ENCODE assay signal across 21 cellular contexts in genomic region chr7:150570712-150571465, GRCh38. TPM values are rescaled to one million over a fixed set of nuclear protein-coding genes. Genes with fewer than 3 reads are reported as not detected.
DNase-seq lines count a peak whose midpoint lies in the region; ATAC-seq, FAIRE-seq and TF ChIP-seq lines count a peak whose summit lies in the region.
"Had no signal": no experiment of that assay in that cellular context is flagged by ENCODE, and none has a peak within 500 bp of the region (broad histone marks: within the 10 kb centered on the region; RNA-seq: fewer than 3 reads in every experiment).

No MANE protein-coding gene starts in this region.

- no peak overlapping the region for H3K4me2 ChIP-seq in neural progenitor cell

- H3K9me3 ChIP-seq in T-helper 17 cell (ENCODE audit: control insufficient read depth, low read length, poor library complexity, severe bottlenecking) = peaks cover 35% of the 10 kb centered on the region
- no peaks in the 10 kb centered on the region for H3K9me3 ChIP-seq in neutrophil
- H3K9me3 ChIP-seq in neural progenitor cell (ENCODE audit: low read depth) = no peaks in the 10 kb centered on the region
- H3K9me3 ChIP-seq: SJCRH30 had no signal

- H4K20me1 ChIP-seq in neural progenitor cell (ENCODE audit: low read depth) = no peaks in the 10 kb centered on the region

- no peaks in the 10 kb centered on the region for H3K36me3 ChIP-seq in bronchial epithelial cell (ENCODE audit: control insufficient read depth, insufficient read depth, low read length)
- peaks cover 34% of the 10 kb centered on the region for H3K36me3 ChIP-seq in neutrophil
- no peaks in the 10 kb centered on the region for H3K36me3 ChIP-seq in neural progenitor cell
- H3K36me3 ChIP-seq: cardiac muscle cell, SJCRH30 had no signal

- no peak for DNase-seq in activated T-cell treated with anti-CD3 and anti-CD28 coated beads, Interleukin-2, amount 50 U/mL, for 24 hours
- no peak for DNase-seq in activated T-cell treated with anti-CD3 and anti-CD28 coated beads, Interleukin-2, amount 50 U/mL, for 1 hour
- DNase-seq in T-helper 17 cell (no peak), bronchial epithelial cell (ENCODE audit: low read depth) (no peak), Ammon's horn (ENCODE audit: low spot score) (no peak), DMS79 treated with DMSO at 0.1 percent for 48 hours (lab: John Stamatoyannopoulos, UW) (no peak), neural progenitor cell (ENCODE audit: low spot score) (no peak)
- DNase-seq: COR-L47; effector CD8-positive, alpha-beta T cell; H7; KG1; mesenchymal stem cell; NCI-H69; nephron progenitor cell; SJCRH30; stomach had no signal

- peaks cover 79% of the 10 kb centered on the region for H3K36me3 Mint-ChIP-seq in activated T-cell treated with anti-CD3 and anti-CD28 coated beads, Interleukin-2, amount 50 U/mL, for 24 hours (ENCODE audit: low read depth)
- H3K36me3 Mint-ChIP-seq in T-helper 17 cell (ENCODE audit: low read depth) (peaks cover 19% of the 10 kb centered on the region), neural progenitor cell (no peaks in the 10 kb centered on the region)

- H3K27ac ChIP-seq in neutrophil (peak overlapping the region; percentile 86), neural progenitor cell (no peak overlapping the region)
- H3K27ac ChIP-seq: cardiac muscle cell, SJCRH30 had no signal

- H3K79me2 ChIP-seq in neural progenitor cell (ENCODE audit: low read depth) = no peaks in the 10 kb centered on the region

- H3K9ac ChIP-seq in neural progenitor cell = no peak overlapping the region

- H3K4me1 ChIP-seq in neutrophil (ENCODE audit: control insufficient read depth in 1 of 2, insufficient read depth in 1 of 2, low read depth in 1 of 2, low read length in 1 of 2) (peaks cover 51% of the 10 kb centered on the region in 2 experiments), neural progenitor cell (no peaks in the 10 kb centered on the region)
- H3K4me1 ChIP-seq: SJCRH30, stomach had no signal

- peak overlapping the region; percentile 94 for H3K27ac Mint-ChIP-seq in activated T-cell treated with anti-CD3 and anti-CD28 coated beads, Interleukin-2, amount 50 U/mL, for 24 hours
- no peak overlapping the region for H3K27ac Mint-ChIP-seq in T-helper 17 cell
- no peak overlapping the region for H3K27ac Mint-ChIP-seq in neural progenitor cell
- H3K27ac Mint-ChIP-seq: nephron progenitor cell had no signal

- no peaks in the 10 kb centered on the region for H3K27me3 Mint-ChIP-seq in activated T-cell treated with anti-CD3 and anti-CD28 coated beads, Interleukin-2, amount 50 U/mL, for 24 hours
- no peaks in the 10 kb centered on the region for H3K27me3 Mint-ChIP-seq in T-helper 17 cell
- no peaks in the 10 kb centered on the region for H3K27me3 Mint-ChIP-seq in neural progenitor cell (ENCODE audit: insufficient read depth, low read depth)

- peaks cover 49% of the 10 kb centered on the region for H3K4me1 Mint-ChIP-seq in activated T-cell treated with anti-CD3 and anti-CD28 coated beads, Interleukin-2, amount 50 U/mL, for 24 hours (ENCODE audit: low read depth)
- H3K4me1 Mint-ChIP-seq in T-helper 17 cell (peaks cover 14% of the 10 kb centered on the region), neural progenitor cell (no peaks in the 10 kb centered on the region)

- no peak overlapping the region for H2AFZ ChIP-seq in neural progenitor cell (replicated peaks)

- no peak overlapping the region for H3K4me3 ChIP-seq in bronchial epithelial cell (ENCODE audit: low read depth, low read length)
- peak overlapping the region; percentile 68 to 74 for H3K4me3 ChIP-seq in neutrophil (ENCODE audit: low read depth in 1 of 2, low read length in 1 of 2)
- H3K4me3 ChIP-seq in neural progenitor cell = no peak overlapping the region
- H3K4me3 ChIP-seq: cardiac muscle cell, SJCRH30 had no signal

- no peaks in the 10 kb centered on the region for H3F3A ChIP-seq in neural progenitor cell (ENCODE audit: low read depth)

- TF ChIP-seq CTCF in bronchial epithelial cell (IDR thresholded peaks at IDR 0.05; ENCODE audit: insufficient read depth, low read length, severe bottlenecking) = no peak
- TF ChIP-seq CTCF in neutrophil (IDR thresholded peaks at IDR 0.05) = no peak
- no peak for TF ChIP-seq CTCF in neural progenitor cell (IDR thresholded peaks at IDR 0.05)

- no peak overlapping the region for H3K4me3 Mint-ChIP-seq in activated T-cell treated with anti-CD3 and anti-CD28 coated beads, Interleukin-2, amount 50 U/mL, for 24 hours
- H3K4me3 Mint-ChIP-seq in T-helper 17 cell = peak overlapping the region; percentile 89
- H3K4me3 Mint-ChIP-seq in neural progenitor cell = no peak overlapping the region
- H3K4me3 Mint-ChIP-seq: nephron progenitor cell had no signal

- FAIRE-seq in bronchial epithelial cell (lab: Jason Lieb, UNC) = peak; percentile 32
- FAIRE-seq: islet of Langerhans, TTC549, urothelium cell line had no signal

- H3K27me3 ChIP-seq in bronchial epithelial cell (ENCODE audit: control insufficient read depth, insufficient read depth, low read length) = no peaks in the 10 kb centered on the region
- no peaks in the 10 kb centered on the region for H3K27me3 ChIP-seq in neutrophil
- no peaks in the 10 kb centered on the region for H3K27me3 ChIP-seq in neural progenitor cell
- H3K27me3 ChIP-seq: cardiac muscle cell, stomach had no signal

- H3K9me3 Mint-ChIP-seq in activated T-cell treated with anti-CD3 and anti-CD28 coated beads, Interleukin-2, amount 50 U/mL, for 24 hours = peaks cover 33% of the 10 kb centered on the region
- H3K9me3 Mint-ChIP-seq in neural progenitor cell = peaks cover 3% of the 10 kb centered on the region

- ATAC-seq in T-helper 17 cell = no peak

RNA-seq across cellular contexts. Expression of gene GIMAP4, which starts 3.7 kb away (rescaled TPM):
- total RNA-seq in T-helper 17 cell (100 to 1,000 TPM in 1 of 2 donors, 10 to 100 TPM in 1; 62.1 to 113 TPM), bronchial epithelial cell (not detected in 2 replicates), neural progenitor cell (ENCODE audit: low replicate concordance) (not detected in 2 replicates)
- total RNA-seq: H7, SJCRH30 had no signal

RNA-seq across cellular contexts. Expression of gene GIMAP7, which starts 56.2 kb away (rescaled TPM):
- total RNA-seq in T-helper 17 cell (10 to 100 TPM; 62.7 to 68.3 TPM), bronchial epithelial cell (not detected in 2 replicates), neural progenitor cell (ENCODE audit: low replicate concordance) (not detected in 2 replicates)
- total RNA-seq: cardiac muscle cell, H7, SJCRH30 had no signal

Comparison
In these comparisons a context has a peak if more than half of its experiments do, and no peak if none do; other contexts are left out.
1. H3K4me3 ChIP-seq: peak in neutrophil (2 of 2); none in bronchial epithelial cell (single experiment) and neural progenitor cell (single experiment).
2. RNA of gene GIMAP4, which starts 3.7 kb away (total RNA-seq): 62.1 to 113 TPM in T-helper 17 cell; not detected in bronchial epithelial cell and not detected in neural progenitor cell; every median in the first group is over 10 times any median in the second.
3. RNA of gene GIMAP7, which starts 56.2 kb away (total RNA-seq): 62.7 to 68.3 TPM in T-helper 17 cell; not detected in bronchial epithelial cell and not detected in neural progenitor cell; every median in the first group is over 10 times any median in the second.